In the genomic region with DNA sequence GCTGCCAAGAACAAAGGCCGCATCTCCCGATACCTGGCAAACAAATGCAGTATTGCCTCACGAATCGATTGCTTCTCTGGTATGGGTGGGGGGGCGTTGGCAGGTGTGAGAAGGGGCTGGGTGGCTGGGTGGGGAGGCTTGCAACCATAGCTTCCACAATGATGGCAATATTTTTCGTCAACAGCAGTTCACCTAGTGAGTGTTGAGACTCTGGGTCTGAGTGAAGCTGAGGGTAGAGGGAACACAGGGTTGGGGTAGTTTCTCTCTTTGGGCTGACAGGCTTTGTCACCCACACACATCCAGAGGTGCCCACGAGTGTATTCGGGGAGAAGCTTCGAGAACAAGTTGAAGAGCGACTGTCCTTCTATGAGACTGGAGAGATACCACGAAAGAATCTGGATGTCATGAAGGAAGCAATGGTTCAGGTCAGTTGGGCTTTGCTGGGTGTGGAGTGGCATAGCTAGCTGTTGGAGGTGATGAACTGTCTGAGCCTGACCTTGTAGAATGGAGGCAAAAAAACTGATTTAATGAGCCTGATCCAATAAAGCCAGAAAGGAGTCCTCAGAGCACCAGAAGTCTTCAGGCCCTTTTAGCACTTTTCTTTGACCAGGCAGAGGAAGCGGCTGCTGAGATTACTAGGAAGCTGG, we compare ENCODE assay signal across 1 cellular context.
TF ChIP-seq lines count a peak whose summit lies in the region.

No MANE protein-coding gene starts in this region.

TF ChIP-seq in IMR-90, 13 proteins besides CTCF, POLR2A, EP300 and RAD21:
- TF ChIP-seq, protein P1, sequence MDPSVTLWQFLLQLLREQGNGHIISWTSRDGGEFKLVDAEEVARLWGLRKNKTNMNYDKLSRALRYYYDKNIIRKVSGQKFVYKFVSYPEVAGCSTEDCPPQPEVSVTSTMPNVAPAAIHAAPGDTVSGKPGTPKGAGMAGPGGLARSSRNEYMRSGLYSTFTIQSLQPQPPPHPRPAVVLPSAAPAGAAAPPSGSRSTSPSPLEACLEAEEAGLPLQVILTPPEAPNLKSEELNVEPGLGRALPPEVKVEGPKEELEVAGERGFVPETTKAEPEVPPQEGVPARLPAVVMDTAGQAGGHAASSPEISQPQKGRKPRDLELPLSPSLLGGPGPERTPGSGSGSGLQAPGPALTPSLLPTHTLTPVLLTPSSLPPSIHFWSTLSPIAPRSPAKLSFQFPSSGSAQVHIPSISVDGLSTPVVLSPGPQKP (IDR thresholded peaks at IDR 0.05; ENCODE audit: borderline replicate concordance, low read depth, low read length) = no peak
- TF ChIP-seq NFE2L2 (IDR thresholded peaks at IDR 0.05; ENCODE audit: low read depth, low read length) = no peak
- TF ChIP-seq CHD1 (IDR thresholded peaks at IDR 0.05; ENCODE audit: low read depth, low read length) = no peak
